19 cellular contexts compared by ENCODE assay signal in genomic region chr1:22104074-22104473, GRCh38. TPM values are rescaled to one million over a fixed set of nuclear protein-coding genes. Genes with fewer than 3 reads are reported as not detected.
A peak's percentile ranks its signal among the peaks of the same experiment; 100 is the strongest.
DNase-seq lines count a peak whose midpoint lies in the region; ATAC-seq and TF ChIP-seq lines count a peak whose summit lies in the region.
"Had no signal": no experiment of that assay in that cellular context is flagged by ENCODE, and none has a peak within 500 bp of the region (broad histone marks: within the 10 kb centered on the region; RNA-seq: fewer than 3 reads in every experiment).

No MANE protein-coding gene starts in this region.

- H3K4me1 Mint-ChIP-seq in activated CD4-positive, alpha-beta T cell treated with anti-CD3 and anti-CD28 coated beads, Interleukin-2, amount 10 ng/mL, durations not matched to agents 7 days and 5 days: peaks cover 74% of the 10 kb centered on the region
- H3K4me1 Mint-ChIP-seq in activated naive CD8-positive, alpha-beta T cell treated with anti-CD3 and anti-CD28 coated beads, Interleukin-2, amount 10 ng/mL, durations not matched to agents 7 days and 5 days: peaks cover 60% of the 10 kb centered on the region
- peaks cover 20% of the 10 kb centered on the region for H3K4me1 Mint-ChIP-seq in nephron progenitor cell

- peaks cover 75% of the 10 kb centered on the region for H3K36me3 Mint-ChIP-seq in activated CD4-positive, alpha-beta T cell treated with anti-CD3 and anti-CD28 coated beads, Interleukin-2, amount 10 ng/mL, durations not matched to agents 7 days and 5 days (ENCODE audit: low read depth)
- peaks cover 41% of the 10 kb centered on the region for H3K36me3 Mint-ChIP-seq in activated naive CD8-positive, alpha-beta T cell treated with anti-CD3 and anti-CD28 coated beads, Interleukin-2, amount 10 ng/mL, durations not matched to agents 7 days and 5 days
- H3K36me3 Mint-ChIP-seq in nephron progenitor cell (ENCODE audit: low read depth): peaks cover 40% of the 10 kb centered on the region

- H3K4me3 Mint-ChIP-seq in activated CD4-positive, alpha-beta T cell treated with anti-CD3 and anti-CD28 coated beads, Interleukin-2, amount 10 ng/mL, durations not matched to agents 7 days and 5 days: peak overlapping the region; percentile 31
- H3K4me3 Mint-ChIP-seq in activated naive CD8-positive, alpha-beta T cell treated with anti-CD3 and anti-CD28 coated beads, Interleukin-2, amount 10 ng/mL, durations not matched to agents 7 days and 5 days: peak overlapping the region; percentile 66
- no peak overlapping the region for H3K4me3 Mint-ChIP-seq in nephron progenitor cell

- H3K27ac Mint-ChIP-seq in activated CD4-positive, alpha-beta T cell treated with anti-CD3 and anti-CD28 coated beads, Interleukin-2, amount 10 ng/mL, durations not matched to agents 7 days and 5 days: peak overlapping the region; percentile 92
- peak overlapping the region; percentile 79 for H3K27ac Mint-ChIP-seq in activated naive CD8-positive, alpha-beta T cell treated with anti-CD3 and anti-CD28 coated beads, Interleukin-2, amount 10 ng/mL, durations not matched to agents 7 days and 5 days
- peak overlapping the region; percentile 51 for H3K27ac Mint-ChIP-seq in nephron progenitor cell

- DNase-seq in activated CD4-positive, alpha-beta T cell treated with anti-CD3 and anti-CD28 coated beads, Interleukin-2, amount 10 ng/mL, durations not matched to agents 7 days and 5 days: no peak
- DNase-seq in activated CD4-positive, alpha-beta T cell treated with anti-CD3 and anti-CD28 coated beads, Interleukin-2, amount 50 U/mL, for 4 hours: no peak
- DNase-seq in OCI-M1 (lab: John Stamatoyannopoulos, UW) (peak; percentile 49), nephron progenitor cell (no peak), NOMO-1 (lab: John Stamatoyannopoulos, UW; ENCODE audit: unreplicated experiment in 2 of 2) (no peak), AG20443 (ENCODE audit: low spot score) (no peak)
- DNase-seq in activated naive CD8-positive, alpha-beta T cell treated with anti-CD3 and anti-CD28 coated beads, Interleukin-2, amount 10 ng/mL, durations not matched to agents 7 days and 5 days: no peak
- DNase-seq: ACHN; brain microvascular endothelial cell; dermis blood vessel endothelial cell; heart right ventricle; kidney; NCI-H187 treated with DMSO at 0.1 percent for 48 hours; SJCRH30; stimulated activated CD4-positive, alpha-beta T cell treated with anti-CD3 and anti-CD28 coated beads, Interleukin-2, amount 100 ng/mL, for 48 hours; stimulated activated CD8-positive, alpha-beta memory T cell treated with anti-CD3 and anti-CD28 coated beads, Interleukin-4, amount 100 ng/mL, for 48 hours; transverse colon; WERI-Rb-1 had no signal

- no peak for ATAC-seq in activated naive CD8-positive, alpha-beta T cell treated with anti-CD3 and anti-CD28 coated beads, Interleukin-2, amount 10 ng/mL, durations not matched to agents 7 days and 5 days (ENCODE audit: low read depth)
- ATAC-seq in GM21390 (IDR thresholded peaks at IDR 0.05; ENCODE audit: unreplicated experiment): no peak
- ATAC-seq: heart right ventricle had no signal

- no peaks in the 10 kb centered on the region for H3K27me3 Mint-ChIP-seq in activated CD4-positive, alpha-beta T cell treated with anti-CD3 and anti-CD28 coated beads, Interleukin-2, amount 10 ng/mL, durations not matched to agents 7 days and 5 days
- H3K27me3 Mint-ChIP-seq in activated naive CD8-positive, alpha-beta T cell treated with anti-CD3 and anti-CD28 coated beads, Interleukin-2, amount 10 ng/mL, durations not matched to agents 7 days and 5 days: no peaks in the 10 kb centered on the region
- H3K27me3 Mint-ChIP-seq in nephron progenitor cell (ENCODE audit: low read depth, poor library complexity): no peaks in the 10 kb centered on the region

- CTCF ChIA-PET in activated CD4-positive, alpha-beta T cell treated with anti-CD3 and anti-CD28 coated beads, Interleukin-2, amount 10 ng/mL, durations not matched to agents 7 days and 5 days (lab: Charles Lee): interaction anchor here (0.9 to 1.4 kb wide), 3 partner anchors 12 to 312 kb away, joined by 3 to 4 read pairs (median 3); no protein-coding TSS in a partner anchor

- H3K9me3 Mint-ChIP-seq in activated CD4-positive, alpha-beta T cell treated with anti-CD3 and anti-CD28 coated beads, Interleukin-2, amount 10 ng/mL, durations not matched to agents 7 days and 5 days: no peaks in the 10 kb centered on the region
- H3K9me3 Mint-ChIP-seq in activated naive CD8-positive, alpha-beta T cell treated with anti-CD3 and anti-CD28 coated beads, Interleukin-2, amount 10 ng/mL, durations not matched to agents 7 days and 5 days: no peaks in the 10 kb centered on the region
- H3K9me3 Mint-ChIP-seq in nephron progenitor cell: no peaks in the 10 kb centered on the region

- TF ChIP-seq CTCF in nephron progenitor cell (IDR thresholded peaks at IDR 0.05): no peak

- POLR2A ChIA-PET in activated CD4-positive, alpha-beta T cell treated with anti-CD3 and anti-CD28 coated beads, Interleukin-2, amount 10 ng/mL, durations not matched to agents 7 days and 5 days (lab: Charles Lee): no interaction called here
- POLR2A ChIA-PET in activated naive CD8-positive, alpha-beta T cell treated with anti-CD3 and anti-CD28 coated beads, Interleukin-2, amount 10 ng/mL, durations not matched to agents 7 days and 5 days (lab: Charles Lee): interaction anchor here (1.9 kb wide), 1 partner anchor 12 kb away, joined by 8 read pairs; no protein-coding TSS in a partner anchor

RNA-seq across cellular contexts. Expression of gene WNT4, which starts 38.8 kb away (rescaled TPM):
- not detected for total RNA-seq in activated CD4-positive, alpha-beta T cell treated with anti-CD3 and anti-CD28 coated beads, Interleukin-2, amount 10 ng/mL, durations not matched to agents 7 days and 5 days
- total RNA-seq in activated naive CD8-positive, alpha-beta T cell treated with anti-CD3 and anti-CD28 coated beads, Interleukin-2, amount 10 ng/mL, durations not matched to agents 7 days and 5 days: not detected

RNA-seq across cellular contexts. Expression of gene CDC42, which starts 51.6 kb away (rescaled TPM):
- total RNA-seq in activated CD4-positive, alpha-beta T cell treated with anti-CD3 and anti-CD28 coated beads, Interleukin-2, amount 10 ng/mL, durations not matched to agents 7 days and 5 days: 100 to 1,000 TPM; 378 to 413 TPM
- total RNA-seq in activated naive CD8-positive, alpha-beta T cell treated with anti-CD3 and anti-CD28 coated beads, Interleukin-2, amount 10 ng/mL, durations not matched to agents 7 days and 5 days: 100 to 1,000 TPM; 283 to 303 TPM
